Comparison of ENCODE assay signal across 29 cellular contexts in the genomic region with DNA sequence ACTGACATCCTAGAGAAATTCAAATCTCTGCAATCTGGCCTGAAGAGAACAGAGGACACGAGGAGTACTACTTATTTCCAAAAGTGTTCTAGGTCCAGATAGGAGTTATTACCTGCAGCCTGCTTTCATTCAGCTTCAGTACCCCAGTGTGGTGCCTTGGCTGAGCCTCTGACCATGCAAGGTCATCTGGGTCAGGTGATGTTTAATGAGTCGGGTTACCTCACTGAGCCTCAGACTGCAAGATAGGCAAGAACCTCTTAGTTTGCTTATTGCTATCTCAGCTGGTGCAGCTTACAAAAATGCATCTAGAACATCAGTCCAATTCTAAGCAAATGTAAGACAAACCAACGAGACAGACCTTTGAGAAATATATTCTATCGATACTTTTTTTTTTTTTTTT.
"Had no signal": no experiment of that assay in that cellular context is flagged by ENCODE, and none has a peak within 500 bp of the region (broad histone marks: within the 10 kb centered on the region; RNA-seq: fewer than 3 reads in every experiment).

No MANE protein-coding gene starts in this region.

- H3K4me3 ChIP-seq: adrenal gland, SJCRH30, SK-N-MC had no signal

- H3K9me3 ChIP-seq: adrenal gland, SJCRH30 had no signal

- H3K9me3 Mint-ChIP-seq: activated naive CD4-positive, alpha-beta T cell treated with anti-CD3 and anti-CD28 coated beads for 36 hours; activated T-cell treated with anti-CD3 and anti-CD28 coated beads, Interleukin-2, amount 50 U/mL, for 4 hours; activated T-helper 1 cell treated with anti-CD3 and anti-CD28 coated beads, Interleukin-12 subunit alpha, Interleukin-12 subunit beta, Interleukin-2, Interleukin-4 antibody, amounts not matched to agents 30 ng/mL and 10 ng/mL and 1 ng/mL, durations not matched to agents 14 hours and 24 hours and 36 hours had no signal

- H3K4me1 Mint-ChIP-seq: brain had no signal

- H3K27ac Mint-ChIP-seq: activated CD4-positive, alpha-beta memory T cell treated with anti-CD3 and anti-CD28 coated beads for 36 hours; activated CD4-positive, alpha-beta T cell treated with anti-CD3 and anti-CD28 coated beads for 36 hours; activated naive CD4-positive, alpha-beta T cell treated with anti-CD3 and anti-CD28 coated beads for 36 hours; activated naive CD4-positive, alpha-beta T cell treated with anti-CD3 and anti-CD28 coated beads, Interleukin-2, amount 50 U/mL, for 72 hours; activated T-helper 1 cell treated with anti-CD3 and anti-CD28 coated beads, Interleukin-12 subunit alpha, Interleukin-12 subunit beta, Interleukin-2, Interleukin-4 antibody, amounts not matched to agents 30 ng/mL and 10 ng/mL and 1 ng/mL, durations not matched to agents 14 hours and 24 hours and 36 hours; brain had no signal

- H3K36me3 Mint-ChIP-seq: activated CD4-positive, alpha-beta memory T cell treated with anti-CD3 and anti-CD28 coated beads for 36 hours; activated naive CD4-positive, alpha-beta T cell treated with anti-CD3 and anti-CD28 coated beads, Interleukin-2, amount 50 U/mL, for 72 hours; brain had no signal

- H3K27me3 Mint-ChIP-seq: activated CD4-positive, alpha-beta memory T cell treated with anti-CD3 and anti-CD28 coated beads for 36 hours; activated CD4-positive, alpha-beta T cell treated with anti-CD3 and anti-CD28 coated beads for 36 hours had no signal

- H3K4me3 Mint-ChIP-seq: activated CD4-positive, alpha-beta memory T cell treated with anti-CD3 and anti-CD28 coated beads for 36 hours; activated CD4-positive, alpha-beta T cell treated with anti-CD3 and anti-CD28 coated beads for 36 hours; activated naive CD4-positive, alpha-beta T cell treated with anti-CD3 and anti-CD28 coated beads for 36 hours; activated T-cell treated with anti-CD3 and anti-CD28 coated beads, Interleukin-2, amount 50 U/mL, for 4 hours; activated T-helper 1 cell treated with anti-CD3 and anti-CD28 coated beads, Interleukin-12 subunit alpha, Interleukin-12 subunit beta, Interleukin-2, Interleukin-4 antibody, amounts not matched to agents 30 ng/mL and 10 ng/mL and 1 ng/mL, durations not matched to agents 14 hours and 24 hours and 36 hours; brain had no signal

- H3K27ac ChIP-seq: adrenal gland, SJCRH30, SK-N-MC, WERI-Rb-1 had no signal

- H3K27me3 ChIP-seq: adrenal gland, SJCRH30 had no signal

- H3K36me3 ChIP-seq: adrenal gland, SJCRH30, WERI-Rb-1 had no signal

- ATAC-seq: activated CD4-positive, alpha-beta T cell treated with anti-CD3 and anti-CD28 coated beads for 36 hours; activated naive CD4-positive, alpha-beta T cell treated with anti-CD3 and anti-CD28 coated beads, Interleukin-2, amount 50 U/mL, for 72 hours; activated T-cell treated with anti-CD3 and anti-CD28 coated beads, Interleukin-2, amount 50 U/mL, for 4 hours; Panc1 had no signal

- FAIRE-seq: astrocyte, bronchial epithelial cell had no signal

- H3K4me1 ChIP-seq: adrenal gland, SJCRH30 had no signal

- DNase-seq: activated CD4-positive, alpha-beta memory T cell treated with anti-CD3 and anti-CD28 coated beads for 36 hours; activated CD4-positive, alpha-beta T cell treated with anti-CD3 and anti-CD28 coated beads for 36 hours; activated CD4-positive, alpha-beta T cell treated with anti-CD3 and anti-CD28 coated beads, Interleukin-2, amount 50 U/mL, for 1 hour; activated CD8-positive, alpha-beta memory T cell treated with anti-CD3 and anti-CD28 coated beads, Interleukin-2, amount 50 U/mL, for 4 hours; activated gamma-delta T cell treated with Interleukin-2 at 50 U/mL for 16 hours; activated naive CD4-positive, alpha-beta T cell treated with anti-CD3 and anti-CD28 coated beads for 36 hours; activated T-cell treated with anti-CD3 and anti-CD28 coated beads for 4 hours; activated T-cell treated with anti-CD3 and anti-CD28 coated beads, Interleukin-2, amount 50 U/mL, for 4 hours; adrenal gland; caudate nucleus; NCI-H1092 treated with DMSO at 0.1 percent for 48 hours; NCI-H1417 treated with DMSO at 0.1 percent for 48 hours; NCI-H1694; NCI-H1930; NCI-H2081 treated with DMSO at 0.1 percent for 48 hours; NCI-H226; NCI-H446 treated with DMSO at 0.1 percent for 48 hours; NCI-H524 treated with DMSO at 0.1 percent for 48 hours; SHP77; SJCRH30; T1000; WERI-Rb-1 had no signal
